ENCODE assay signal across 1 cellular context in the genomic region with DNA sequence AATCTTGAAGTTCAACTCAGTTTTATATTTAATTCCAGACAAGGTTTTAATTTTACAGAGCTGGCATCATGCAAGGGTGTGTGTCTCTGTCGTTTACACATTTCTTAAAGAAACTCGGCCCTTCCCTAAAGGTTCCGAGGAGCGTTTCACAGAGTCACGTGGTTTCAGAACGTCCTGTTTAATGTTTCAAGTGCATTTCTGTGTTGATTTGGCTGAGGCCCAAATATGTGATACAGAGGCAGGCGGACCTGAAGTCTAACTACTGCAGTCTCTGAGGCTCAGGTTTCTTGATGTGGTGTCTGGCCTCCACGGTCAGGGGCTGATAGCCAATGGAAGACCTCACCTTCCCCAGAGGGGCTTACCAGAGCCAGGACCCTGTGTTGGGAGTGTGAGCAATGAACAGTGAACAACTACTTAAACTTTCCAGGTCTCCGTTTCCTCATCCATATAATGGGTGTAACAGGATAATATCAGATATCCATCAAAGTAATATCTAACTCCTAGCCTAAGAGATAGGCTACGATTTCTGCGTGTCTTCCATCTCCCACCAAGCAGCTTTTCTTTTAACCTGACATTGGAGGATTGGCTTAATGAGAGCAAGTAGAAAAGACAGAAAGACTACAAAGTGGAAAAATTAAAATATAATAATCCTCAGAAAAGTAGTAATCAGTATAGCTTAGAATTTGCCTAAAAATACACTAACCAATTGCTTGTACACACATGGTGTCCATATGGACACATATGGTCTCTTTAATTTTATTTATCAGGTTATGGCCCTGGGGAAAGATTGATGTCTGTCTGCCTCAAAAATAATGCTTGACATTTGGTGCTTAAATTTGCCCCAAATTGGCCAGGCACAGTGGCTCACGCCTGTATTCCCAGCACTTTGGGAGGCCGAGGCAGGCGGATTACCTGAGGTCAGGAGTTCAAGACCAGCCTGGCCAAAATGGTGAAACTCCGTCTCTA.
TF ChIP-seq lines count a peak whose summit lies in the region.

No MANE protein-coding gene starts in this region.

TF ChIP-seq in GM12878, 131 proteins besides CTCF, POLR2A, EP300 and RAD21:
- peak; percentile 58; the same call in 1 of the 2 replicates for TF ChIP-seq RAD51 (IDR thresholded peaks at IDR 0.05)
- TF ChIP-seq IRF4 (IDR thresholded peaks at IDR 0.05; ENCODE audit: low read depth, low read length): no peak
